ENCODE assay signal across 23 cellular contexts in the genomic region with DNA sequence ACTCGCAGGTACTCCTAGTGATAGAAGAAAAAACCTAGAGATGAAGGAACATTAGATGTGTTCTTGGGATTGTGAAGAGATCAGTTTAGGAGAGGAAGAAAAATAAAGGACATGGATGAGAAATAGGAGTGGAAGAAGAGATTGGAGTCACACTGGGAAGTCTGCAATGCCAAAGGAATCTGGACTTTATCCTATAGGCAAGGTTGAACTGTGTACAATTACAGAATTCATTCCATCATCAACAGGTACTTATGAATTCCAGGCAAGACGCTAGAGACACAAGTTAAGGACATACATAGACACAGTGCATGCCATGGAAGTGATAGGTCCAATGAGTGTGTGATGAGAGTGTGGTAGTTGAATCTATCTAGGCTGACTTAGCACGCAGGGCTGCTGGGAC.
"Had no signal": no experiment of that assay in that cellular context is flagged by ENCODE, and none has a peak within 500 bp of the region (broad histone marks: within the 10 kb centered on the region; RNA-seq: fewer than 3 reads in every experiment).

No MANE protein-coding gene starts in this region.

- H3K36me3 ChIP-seq: esophagus squamous epithelium, neural progenitor cell, sigmoid colon, spleen, thoracic aorta, tibial nerve, upper lobe of left lung, uterus had no signal

- H3K9me3 ChIP-seq: esophagus squamous epithelium, sigmoid colon, spleen, thoracic aorta, tibial nerve, upper lobe of left lung, uterus had no signal

- H3K27me3 ChIP-seq: esophagus squamous epithelium, neural progenitor cell, sigmoid colon, spleen, tibial nerve, upper lobe of left lung, uterus had no signal

- H3K9ac ChIP-seq: neural progenitor cell, parathyroid adenoma had no signal

- H2AFZ ChIP-seq: neural progenitor cell, parathyroid adenoma had no signal

- FAIRE-seq: endometrium, frontal cortex had no signal

- DNase-seq: cortex of kidney; effector memory CD8-positive, alpha-beta T cell; erythroblast; esophagus squamous epithelium; hypothalamus; immature natural killer cell; islet precursor cell; mesenchymal stem cell; naive thymus-derived CD4-positive, alpha-beta T cell; sigmoid colon; spleen; stimulated activated CD4-positive, alpha-beta T cell treated with anti-CD3 and anti-CD28 coated beads, Interleukin-2, amount 100 ng/mL, for 48 hours; stimulated activated naive B cell treated with anti-CD40 and anti-IgM and Interleukin-4, amounts not matched to agents 10 μg/mL and 1 μg/mL and 100 μg/mL, for 72 hours; upper lobe of left lung; uterus had no signal

- ATAC-seq: effector memory CD8-positive, alpha-beta T cell; left lobe of liver; naive thymus-derived CD4-positive, alpha-beta T cell; stimulated activated naive B cell treated with anti-CD40 and anti-IgM and Interleukin-4, amounts not matched to agents 10 μg/mL and 1 μg/mL and 100 μg/mL, for 72 hours had no signal

- H3K4me3 ChIP-seq: esophagus squamous epithelium, lung, neural progenitor cell, sigmoid colon, spleen, thoracic aorta, tibial nerve, upper lobe of left lung, uterus had no signal

- H3K79me2 ChIP-seq: parathyroid adenoma had no signal

- H3K4me1 ChIP-seq: esophagus squamous epithelium, neural progenitor cell, parathyroid adenoma, spleen, tibial nerve, upper lobe of left lung, uterus had no signal

- H3K4me2 ChIP-seq: neural progenitor cell had no signal

- H3K27ac ChIP-seq: esophagus squamous epithelium, neural progenitor cell, parathyroid adenoma, sigmoid colon, spleen, thoracic aorta, tibial nerve, upper lobe of left lung, uterus had no signal
